ENCODE assay signal across 2 cellular contexts in genomic region chr22:37725551-37726239, GRCh38.
TF ChIP-seq lines count a peak whose summit lies in the region.

No MANE protein-coding gene starts in this region.

TF ChIP-seq in H1, 55 proteins besides CTCF, POLR2A, EP300 and RAD21:
- TF ChIP-seq CBX5 (IDR thresholded peaks at IDR 0.05; ENCODE audit: low read depth, low read length) (no peak), TAF1 (IDR thresholded peaks at IDR 0.05; ENCODE audit: low read depth, low read length) (no peak), JUND (IDR thresholded peaks at IDR 0.05; ENCODE audit: low read length) (no peak), BCL11A (IDR thresholded peaks at IDR 0.05; ENCODE audit: low read depth in 2 of 2, low read length in 2 of 2) (no peak), CHD2 (IDR thresholded peaks at IDR 0.05; ENCODE audit: low read length) (no peak), POLR2AphosphoS5 (IDR thresholded peaks at IDR 0.05; ENCODE audit: low read depth, low read length) (no peak), MAFK (IDR thresholded peaks at IDR 0.05; ENCODE audit: low read depth, low read length) (no peak), CHD7 (IDR thresholded peaks at IDR 0.05; ENCODE audit: insufficient replicate concordance, low read length) (no peak), TEAD4 (IDR thresholded peaks at IDR 0.05; ENCODE audit: low read depth, low read length) (no peak)

TF ChIP-seq in neural cell, 6 proteins besides CTCF, POLR2A, EP300 and RAD21:
- TF ChIP-seq, protein P1, sequence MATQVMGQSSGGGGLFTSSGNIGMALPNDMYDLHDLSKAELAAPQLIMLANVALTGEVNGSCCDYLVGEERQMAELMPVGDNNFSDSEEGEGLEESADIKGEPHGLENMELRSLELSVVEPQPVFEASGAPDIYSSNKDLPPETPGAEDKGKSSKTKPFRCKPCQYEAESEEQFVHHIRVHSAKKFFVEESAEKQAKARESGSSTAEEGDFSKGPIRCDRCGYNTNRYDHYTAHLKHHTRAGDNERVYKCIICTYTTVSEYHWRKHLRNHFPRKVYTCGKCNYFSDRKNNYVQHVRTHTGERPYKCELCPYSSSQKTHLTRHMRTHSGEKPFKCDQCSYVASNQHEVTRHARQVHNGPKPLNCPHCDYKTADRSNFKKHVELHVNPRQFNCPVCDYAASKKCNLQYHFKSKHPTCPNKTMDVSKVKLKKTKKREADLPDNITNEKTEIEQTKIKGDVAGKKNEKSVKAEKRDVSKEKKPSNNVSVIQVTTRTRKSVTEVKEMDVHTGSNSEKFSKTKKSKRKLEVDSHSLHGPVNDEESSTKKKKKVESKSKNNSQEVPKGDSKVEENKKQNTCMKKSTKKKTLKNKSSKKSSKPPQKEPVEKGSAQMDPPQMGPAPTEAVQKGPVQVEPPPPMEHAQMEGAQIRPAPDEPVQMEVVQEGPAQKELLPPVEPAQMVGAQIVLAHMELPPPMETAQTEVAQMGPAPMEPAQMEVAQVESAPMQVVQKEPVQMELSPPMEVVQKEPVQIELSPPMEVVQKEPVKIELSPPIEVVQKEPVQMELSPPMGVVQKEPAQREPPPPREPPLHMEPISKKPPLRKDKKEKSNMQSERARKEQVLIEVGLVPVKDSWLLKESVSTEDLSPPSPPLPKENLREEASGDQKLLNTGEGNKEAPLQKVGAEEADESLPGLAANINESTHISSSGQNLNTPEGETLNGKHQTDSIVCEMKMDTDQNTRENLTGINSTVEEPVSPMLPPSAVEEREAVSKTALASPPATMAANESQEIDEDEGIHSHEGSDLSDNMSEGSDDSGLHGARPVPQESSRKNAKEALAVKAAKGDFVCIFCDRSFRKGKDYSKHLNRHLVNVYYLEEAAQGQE (IDR thresholded peaks at IDR 0.05; ENCODE audit: borderline replicate concordance) = no peak
- TF ChIP-seq POLR2AphosphoS5 (IDR thresholded peaks at IDR 0.05) = peak; percentile 10
- no peak for TF ChIP-seq EZH2 (IDR thresholded peaks at IDR 0.05; ENCODE audit: borderline replicate concordance, insufficient read depth, low read length, poor library complexity, severe bottlenecking)
